In genomic region chr1:236156512-236157208, GRCh38 we compare ENCODE assay signal across 8 cellular contexts. TPM values are rescaled to one million over a fixed set of nuclear protein-coding genes. Genes with fewer than 3 reads are reported as not detected.
DNase-seq lines count a peak whose midpoint lies in the region; ATAC-seq and TF ChIP-seq lines count a peak whose summit lies in the region.

No MANE protein-coding gene starts in this region.

- H3K4me3 ChIP-seq in OCI-LY7 (ENCODE audit: low read depth, low read length, poor library complexity, severe bottlenecking) (peak overlapping the region; percentile 40), prostate gland (no peak overlapping the region)

- BruUV-seq in OCI-LY7 (replicated peaks; lab: Mats Ljungman, UMichigan) = no TSS peak

- DNase-seq in activated naive CD4-positive, alpha-beta T cell treated with Interleukin-2 at 50 U/mL for 16 hours = peak; percentile 47
- no peak for DNase-seq in activated naive CD4-positive, alpha-beta T cell treated with anti-CD3 and anti-CD28 coated beads, Interleukin-2, amount 50 U/mL, for 16 hours
- DNase-seq in OCI-LY7 (ENCODE audit: low spot score) = peak; percentile 86
- DNase-seq in left colon = peak; percentile 35 to 49
- DNase-seq in prostate gland (ENCODE audit: low spot score) = no peak
- no peak for DNase-seq in NCI-H2227 treated with DMSO at 0.1 percent for 48 hours (lab: John Stamatoyannopoulos, UW)
- DNase-seq in epidermal melanocyte (ENCODE audit: insufficient read length, low spot score) = no peak

- CTCF ChIA-PET in OCI-LY7 (lab: Charles Lee; ENCODE audit: unreplicated experiment) = interaction anchor here (1.9 kb wide), 1 partner anchor 12 kb away, joined by 5 read pairs; no protein-coding TSS in a partner anchor

- intact Hi-C loops in OCI-LY7 (cut with micrococcal nuclease; ENCODE audit: unreplicated experiment) = loop anchor here (1.0 to 10.0 kb wide), 2 partner anchors 12 to 652 kb away; partner anchors contain the start of gene B3GALNT2
- intact Hi-C loops in left colon (cut with DNase I, micrococcal nuclease) = no loop called here
- intact Hi-C loops in prostate gland (cut with DNase I) = no loop called here

- peak overlapping the region; percentile 71 for H3K4me2 ChIP-seq in OCI-LY7 (ENCODE audit: low read length)

- TF ChIP-seq POLR2A in prostate gland (IDR thresholded peaks at IDR 0.05) = no peak

- no peaks in the 10 kb centered on the region; the same call in 1 of the 2 replicates for H4K20me1 ChIP-seq in OCI-LY7 (ENCODE audit: insufficient read depth, low read length)

- peak overlapping the region; percentile 68 for H3K27ac ChIP-seq in OCI-LY7 (ENCODE audit: low read depth, low read length, poor library complexity, severe bottlenecking)
- no peak overlapping the region for H3K27ac ChIP-seq in prostate gland

- peaks cover 56% of the 10 kb centered on the region for H3K4me1 ChIP-seq in OCI-LY7 (ENCODE audit: insufficient read depth, low read length, poor library complexity, severe bottlenecking)
- H3K4me1 ChIP-seq in prostate gland (replicated peaks) = no peaks in the 10 kb centered on the region

- no peaks in the 10 kb centered on the region for H3K9me2 ChIP-seq in OCI-LY7 (ENCODE audit: insufficient read depth, low read length)

- TF ChIP-seq CTCF in OCI-LY7 (conservative IDR thresholded peaks at IDR 0.05; ENCODE audit: low read length) (no peak), prostate gland (IDR thresholded peaks at IDR 0.05) (no peak)

- peak overlapping the region; percentile 42; the same call in 1 of the 2 replicates for H2AFZ ChIP-seq in OCI-LY7 (ENCODE audit: low read length)

- H3K27me3 ChIP-seq in prostate gland (replicated peaks; ENCODE audit: insufficient read depth) = no peaks in the 10 kb centered on the region

- no peaks in the 10 kb centered on the region for H3K79me2 ChIP-seq in OCI-LY7 (ENCODE audit: insufficient read depth, low read depth, low read length)

- 92% methylated on average over 18 of the region's 18 CpGs for WGBS in prostate gland

- POLR2A ChIA-PET in OCI-LY7 (lab: Charles Lee) = interaction anchor here (0.6 to 2.5 kb wide), 4 partner anchors 8 to 1677 kb away, joined by 3 to 12 read pairs (median 4); no protein-coding TSS in a partner anchor

- peak; percentile 83 for ATAC-seq in HG02885 (IDR thresholded peaks at IDR 0.05; ENCODE audit: poor library complexity, unreplicated experiment)
- peak; percentile 38 for ATAC-seq in left colon

- no peaks in the 10 kb centered on the region for H3K36me3 ChIP-seq in OCI-LY7 (ENCODE audit: insufficient read depth, low read length)
- no peaks in the 10 kb centered on the region for H3K36me3 ChIP-seq in prostate gland

- H3K9me3 ChIP-seq in OCI-LY7 (ENCODE audit: low read length) (peaks cover 9% of the 10 kb centered on the region; the same call in 1 of the 2 replicates), prostate gland (no peaks in the 10 kb centered on the region)

RNA-seq across cellular contexts. Expression of gene GPR137B, which starts 14.3 kb away (rescaled TPM):
- total RNA-seq in OCI-LY7 (2014; rRNA removed; shearing (Covaris generic)) = 1.2 and 2.8 TPM in 2 replicates
- total RNA-seq in OCI-LY7 (2022) = 2.8 and 3.1 TPM in 2 replicates
- 1 to 10 TPM; 3.8 to 9.5 TPM for total RNA-seq in left colon
- total RNA-seq in prostate gland = 10 to 100 TPM in 1 of 2 donors, 1 to 10 TPM in 1; 9.1 to 33.7 TPM

Comparison
In these comparisons a context has a peak if more than half of its experiments do, and no peak if none do; other contexts are left out.
1. DNase-seq: peak in activated naive CD4-positive, alpha-beta T cell treated with Interleukin-2 at 50 U/mL for 16 hours (single experiment), OCI-LY7 (single experiment) and left colon (2 of 2); none in activated naive CD4-positive, alpha-beta T cell treated with anti-CD3 and anti-CD28 coated beads, Interleukin-2, amount 50 U/mL, for 16 hours (single experiment), prostate gland (single experiment), NCI-H2227 treated with DMSO at 0.1 percent for 48 hours (single experiment) and epidermal melanocyte (single experiment).